1 cellular context compared by ENCODE assay signal in the genomic region with DNA sequence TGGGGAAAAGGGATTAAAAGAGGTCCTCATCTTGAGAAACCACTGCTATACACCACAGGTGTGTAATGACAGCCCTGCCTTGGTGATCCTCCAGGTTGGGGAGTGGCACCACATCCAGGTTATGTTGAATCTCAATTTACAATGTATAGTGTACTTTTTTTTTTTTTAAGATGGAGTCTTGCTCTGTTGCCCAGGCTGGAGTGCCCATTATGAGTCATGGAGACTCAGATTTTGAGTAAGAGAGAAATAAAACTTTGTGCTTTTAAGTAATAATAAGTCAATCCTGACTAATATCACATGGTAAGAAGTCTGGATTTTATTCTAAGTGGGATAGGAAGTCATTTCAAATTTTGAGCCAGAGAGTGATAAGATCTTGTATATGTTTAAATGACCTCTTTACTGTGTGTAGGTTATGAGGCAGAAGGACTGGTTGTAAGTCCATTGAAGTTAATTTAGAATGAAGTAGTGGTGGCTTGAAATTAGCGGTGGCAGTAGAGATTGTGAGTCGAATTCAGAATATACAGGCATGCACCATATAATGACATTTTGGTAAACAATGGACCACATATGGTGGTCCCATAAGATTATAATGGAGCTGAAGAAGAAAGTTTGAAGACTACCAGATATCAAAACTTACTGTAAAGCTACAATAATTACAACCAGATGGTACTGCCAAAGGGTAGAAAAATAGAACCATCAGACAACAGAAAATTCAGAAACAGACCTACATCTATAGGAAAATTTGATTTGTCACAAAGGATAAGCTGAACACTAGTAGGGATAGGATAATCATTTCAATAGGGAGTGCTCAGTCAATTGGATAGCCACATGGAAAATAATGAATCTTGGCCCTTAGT.
TF ChIP-seq lines count a peak whose summit lies in the region.

No MANE protein-coding gene starts in this region.

TF ChIP-seq in A549, 52 proteins besides CTCF, POLR2A, EP300 and RAD21 (continued from another document):
- TF ChIP-seq, protein P1, sequence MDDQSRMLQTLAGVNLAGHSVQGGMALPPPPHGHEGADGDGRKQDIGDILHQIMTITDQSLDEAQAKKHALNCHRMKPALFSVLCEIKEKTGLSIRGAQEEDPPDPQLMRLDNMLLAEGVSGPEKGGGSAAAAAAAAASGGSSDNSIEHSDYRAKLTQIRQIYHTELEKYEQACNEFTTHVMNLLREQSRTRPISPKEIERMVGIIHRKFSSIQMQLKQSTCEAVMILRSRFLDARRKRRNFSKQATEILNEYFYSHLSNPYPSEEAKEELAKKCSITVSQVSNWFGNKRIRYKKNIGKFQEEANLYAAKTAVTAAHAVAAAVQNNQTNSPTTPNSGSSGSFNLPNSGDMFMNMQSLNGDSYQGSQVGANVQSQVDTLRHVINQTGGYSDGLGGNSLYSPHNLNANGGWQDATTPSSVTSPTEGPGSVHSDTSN (IDR thresholded peaks at IDR 0.05) = no peak
- no peak for TF ChIP-seq HDAC2 (IDR thresholded peaks at IDR 0.05)
- TF ChIP-seq RNF2 (IDR thresholded peaks at IDR 0.05; ENCODE audit: borderline replicate concordance, low read depth) = no peak
- no peak for TF ChIP-seq CHD4 (IDR thresholded peaks at IDR 0.05; ENCODE audit: borderline replicate concordance)
- TF ChIP-seq, protein P2, sequence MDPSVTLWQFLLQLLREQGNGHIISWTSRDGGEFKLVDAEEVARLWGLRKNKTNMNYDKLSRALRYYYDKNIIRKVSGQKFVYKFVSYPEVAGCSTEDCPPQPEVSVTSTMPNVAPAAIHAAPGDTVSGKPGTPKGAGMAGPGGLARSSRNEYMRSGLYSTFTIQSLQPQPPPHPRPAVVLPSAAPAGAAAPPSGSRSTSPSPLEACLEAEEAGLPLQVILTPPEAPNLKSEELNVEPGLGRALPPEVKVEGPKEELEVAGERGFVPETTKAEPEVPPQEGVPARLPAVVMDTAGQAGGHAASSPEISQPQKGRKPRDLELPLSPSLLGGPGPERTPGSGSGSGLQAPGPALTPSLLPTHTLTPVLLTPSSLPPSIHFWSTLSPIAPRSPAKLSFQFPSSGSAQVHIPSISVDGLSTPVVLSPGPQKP (IDR thresholded peaks at IDR 0.05; ENCODE audit: low read depth, low read length) = no peak
- TF ChIP-seq RCOR1 (IDR thresholded peaks at IDR 0.05; ENCODE audit: low read depth, low read length) = no peak
- no peak for TF ChIP-seq KDM1A (IDR thresholded peaks at IDR 0.05; ENCODE audit: low read depth)
- TF ChIP-seq FOSL2 (IDR thresholded peaks at IDR 0.05) = no peak
- TF ChIP-seq FOSL2 (CRISPR knock-in tag; IDR thresholded peaks at IDR 0.05) = no peak
- TF ChIP-seq FOXS1 (CRISPR knock-in tag; IDR thresholded peaks at IDR 0.05) = no peak
